ENCODE assay signal across 1 cellular context in the genomic region with DNA sequence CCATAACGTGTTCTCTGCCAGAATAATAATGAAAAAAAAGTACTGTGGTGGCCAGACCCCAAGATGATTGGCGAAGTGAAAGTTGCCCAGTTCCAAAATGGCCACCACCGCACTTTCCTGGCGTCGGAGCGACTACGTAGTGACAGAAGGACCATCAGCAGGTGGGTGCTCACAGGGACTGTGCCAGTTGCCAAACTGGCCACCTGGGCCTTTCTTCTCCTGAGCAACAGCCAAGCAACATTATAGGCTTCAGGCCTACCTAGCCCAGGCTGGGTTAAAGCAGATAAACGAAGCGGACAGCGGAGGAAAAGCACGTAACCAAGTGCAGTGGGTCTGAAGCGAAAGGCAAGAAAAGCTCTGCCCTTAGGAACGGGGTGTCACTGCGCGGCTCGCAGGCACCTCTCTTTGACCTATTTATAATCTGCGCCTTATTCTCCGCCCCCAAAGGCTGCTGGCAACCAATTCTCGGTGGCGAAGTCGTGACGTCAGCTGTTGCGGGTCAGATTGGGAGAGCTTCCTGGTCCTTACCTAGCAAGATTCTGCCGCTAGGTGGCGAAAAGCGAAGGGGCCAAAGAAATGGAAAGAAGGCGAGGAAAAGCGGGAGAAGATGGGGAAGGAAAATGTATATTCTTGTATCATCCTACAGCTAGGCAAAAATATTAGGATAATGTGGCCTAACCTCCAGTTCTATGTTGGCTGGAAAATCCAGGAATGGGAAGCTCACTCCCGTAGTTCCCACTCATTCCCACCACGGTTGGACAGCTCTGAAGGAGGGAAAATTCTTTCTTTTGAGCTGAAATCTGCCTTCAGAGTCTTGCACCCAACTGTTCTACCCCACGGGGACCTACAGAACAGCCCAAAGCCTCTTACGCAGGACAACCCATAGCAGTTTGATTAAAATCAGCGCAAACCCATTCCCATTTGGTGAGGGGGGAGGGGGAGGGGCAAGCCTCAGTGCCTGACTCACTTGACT.
TF ChIP-seq lines count a peak whose summit lies in the region.

No MANE protein-coding gene starts in this region.

TF ChIP-seq in SK-N-SH treated with all-trans-retinoic acid at 6 μM for 48 hours, 23 proteins besides CTCF, POLR2A, EP300 and RAD21 (continued from another document):
- TF ChIP-seq, protein P1, sequence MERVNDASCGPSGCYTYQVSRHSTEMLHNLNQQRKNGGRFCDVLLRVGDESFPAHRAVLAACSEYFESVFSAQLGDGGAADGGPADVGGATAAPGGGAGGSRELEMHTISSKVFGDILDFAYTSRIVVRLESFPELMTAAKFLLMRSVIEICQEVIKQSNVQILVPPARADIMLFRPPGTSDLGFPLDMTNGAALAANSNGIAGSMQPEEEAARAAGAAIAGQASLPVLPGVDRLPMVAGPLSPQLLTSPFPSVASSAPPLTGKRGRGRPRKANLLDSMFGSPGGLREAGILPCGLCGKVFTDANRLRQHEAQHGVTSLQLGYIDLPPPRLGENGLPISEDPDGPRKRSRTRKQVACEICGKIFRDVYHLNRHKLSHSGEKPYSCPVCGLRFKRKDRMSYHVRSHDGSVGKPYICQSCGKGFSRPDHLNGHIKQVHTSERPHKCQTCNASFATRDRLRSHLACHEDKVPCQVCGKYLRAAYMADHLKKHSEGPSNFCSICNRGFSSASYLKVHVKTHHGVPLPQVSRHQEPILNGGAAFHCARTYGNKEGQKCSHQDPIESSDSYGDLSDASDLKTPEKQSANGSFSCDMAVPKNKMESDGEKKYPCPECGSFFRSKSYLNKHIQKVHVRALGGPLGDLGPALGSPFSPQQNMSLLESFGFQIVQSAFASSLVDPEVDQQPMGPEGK (CRISPR knock-in tag; IDR thresholded peaks at IDR 0.05; ENCODE audit: borderline replicate concordance): no peak
- TF ChIP-seq CSDC2 (CRISPR knock-in tag; IDR thresholded peaks at IDR 0.05): no peak
- TF ChIP-seq, protein P2, sequence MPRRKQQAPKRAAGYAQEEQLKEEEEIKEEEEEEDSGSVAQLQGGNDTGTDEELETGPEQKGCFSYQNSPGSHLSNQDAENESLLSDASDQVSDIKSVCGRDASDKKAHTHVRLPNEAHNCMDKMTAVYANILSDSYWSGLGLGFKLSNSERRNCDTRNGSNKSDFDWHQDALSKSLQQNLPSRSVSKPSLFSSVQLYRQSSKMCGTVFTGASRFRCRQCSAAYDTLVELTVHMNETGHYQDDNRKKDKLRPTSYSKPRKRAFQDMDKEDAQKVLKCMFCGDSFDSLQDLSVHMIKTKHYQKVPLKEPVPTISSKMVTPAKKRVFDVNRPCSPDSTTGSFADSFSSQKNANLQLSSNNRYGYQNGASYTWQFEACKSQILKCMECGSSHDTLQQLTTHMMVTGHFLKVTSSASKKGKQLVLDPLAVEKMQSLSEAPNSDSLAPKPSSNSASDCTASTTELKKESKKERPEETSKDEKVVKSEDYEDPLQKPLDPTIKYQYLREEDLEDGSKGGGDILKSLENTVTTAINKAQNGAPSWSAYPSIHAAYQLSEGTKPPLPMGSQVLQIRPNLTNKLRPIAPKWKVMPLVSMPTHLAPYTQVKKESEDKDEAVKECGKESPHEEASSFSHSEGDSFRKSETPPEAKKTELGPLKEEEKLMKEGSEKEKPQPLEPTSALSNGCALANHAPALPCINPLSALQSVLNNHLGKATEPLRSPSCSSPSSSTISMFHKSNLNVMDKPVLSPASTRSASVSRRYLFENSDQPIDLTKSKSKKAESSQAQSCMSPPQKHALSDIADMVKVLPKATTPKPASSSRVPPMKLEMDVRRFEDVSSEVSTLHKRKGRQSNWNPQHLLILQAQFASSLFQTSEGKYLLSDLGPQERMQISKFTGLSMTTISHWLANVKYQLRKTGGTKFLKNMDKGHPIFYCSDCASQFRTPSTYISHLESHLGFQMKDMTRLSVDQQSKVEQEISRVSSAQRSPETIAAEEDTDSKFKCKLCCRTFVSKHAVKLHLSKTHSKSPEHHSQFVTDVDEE (CRISPR knock-in tag; IDR thresholded peaks at IDR 0.05): no peak
- TF ChIP-seq ZNF8 (CRISPR knock-in tag; IDR thresholded peaks at IDR 0.05): no peak
- no peak for TF ChIP-seq ZFP30 (CRISPR knock-in tag; IDR thresholded peaks at IDR 0.05)
